Comparison of ENCODE assay signal across 19 cellular contexts in genomic region chr17:60827920-60828319, GRCh38.
DNase-seq lines count a peak whose midpoint lies in the region; ATAC-seq and TF ChIP-seq lines count a peak whose summit lies in the region.
"Had no signal": no experiment of that assay in that cellular context is flagged by ENCODE, and none has a peak within 500 bp of the region (broad histone marks: within the 10 kb centered on the region; RNA-seq: fewer than 3 reads in every experiment).

No MANE protein-coding gene starts in this region.

- no peaks in the 10 kb centered on the region for H3K36me3 ChIP-seq in testis (ENCODE audit: low read depth, missing control alignments)
- H3K36me3 ChIP-seq: BLaER1 treated with 17β-estradiol and CSF1 and Interleukin-3, amounts not matched to agents 10 nM and 100 nM; SJCRH30 had no signal

- no peaks in the 10 kb centered on the region for H3K9me3 ChIP-seq in testis
- H3K9me3 ChIP-seq: BLaER1 treated with 17β-estradiol and CSF1 and Interleukin-3, amounts not matched to agents 10 nM and 100 nM; Caco-2; SJCRH30 had no signal

- H3K4me3 ChIP-seq in HFF-Myc (replicated peaks; ENCODE audit: low read depth, low read length) (no peak overlapping the region), testis (no peak overlapping the region)
- H3K4me3 ChIP-seq: BLaER1 treated with 17β-estradiol and CSF1 and Interleukin-3, amounts not matched to agents 10 nM and 100 nM; SJCRH30 had no signal

- intact Hi-C loops in testis (cut with DNase I; ENCODE audit: low total_unique reads): no loop called here

- TF ChIP-seq POLR2A in testis (IDR thresholded peaks at IDR 0.05): no peak

- TF ChIP-seq CTCF in AG09319 (IDR thresholded peaks at IDR 0.05; ENCODE audit: low read depth, low read length): no peak
- no peak for TF ChIP-seq CTCF in HFF-Myc (IDR thresholded peaks at IDR 0.05; ENCODE audit: low read depth, low read length, missing control alignments)
- TF ChIP-seq CTCF in testis (IDR thresholded peaks at IDR 0.05): no peak

- H3K27ac ChIP-seq in testis: no peak overlapping the region
- H3K27ac ChIP-seq: BLaER1 treated with 17β-estradiol and CSF1 and Interleukin-3, amounts not matched to agents 10 nM and 100 nM; SJCRH30 had no signal

- H3K27me3 ChIP-seq in testis: no peaks in the 10 kb centered on the region
- H3K27me3 ChIP-seq: BLaER1 treated with 17β-estradiol and CSF1 and Interleukin-3, amounts not matched to agents 10 nM and 100 nM; SJCRH30 had no signal

- DNase-seq in AG09319 (ENCODE audit: extremely low read depth, low read depth) (peak; percentile 73), HFF-Myc (ENCODE audit: extremely low read depth, low read depth) (peak; percentile 24), dedifferentiated amniotic fluid mesenchymal stem cell (ENCODE audit: extremely low spot score) (peak; percentile 65), fibroblast of the conjunctiva (ENCODE audit: low read depth) (peak; percentile 22), testis (no peak)
- DNase-seq in activated effector memory CD4-positive, alpha-beta T cell treated with anti-CD3 and anti-CD28 coated beads, Interleukin-2, amount 50 U/mL, for 16 hours: no peak
- DNase-seq: Caco-2; CD4-positive, alpha-beta memory T cell; DMS 273 treated with DMSO at 0.1 percent for 48 hours; Karpas-422; NCI-H1694; NCI-H2081; NCI-H2171; NCI-H524 treated with DMSO at 0.1 percent for 48 hours; NCI-H82; SJCRH30 had no signal

- no peak for ATAC-seq in HG03442 (IDR thresholded peaks at IDR 0.05; ENCODE audit: unreplicated experiment)
- ATAC-seq: Panc1 had no signal

- no peaks in the 10 kb centered on the region for H3K4me1 ChIP-seq in testis
- H3K4me1 ChIP-seq: Caco-2, SJCRH30 had no signal

Comparison
In these comparisons a context has a peak if more than half of its experiments do, and no peak if none do; other contexts are left out.
1. DNase-seq: peak in AG09319 (single experiment), HFF-Myc (single experiment), dedifferentiated amniotic fluid mesenchymal stem cell (single experiment) and fibroblast of the conjunctiva (single experiment); none in testis (single experiment) and activated effector memory CD4-positive, alpha-beta T cell treated with anti-CD3 and anti-CD28 coated beads, Interleukin-2, amount 50 U/mL, for 16 hours (single experiment).